In genomic region chr11:88583232-88583631, GRCh38 we compare ENCODE assay signal across 8 cellular contexts.
"Had no signal": no experiment of that assay in that cellular context is flagged by ENCODE, and none has a peak within 500 bp of the region (broad histone marks: within the 10 kb centered on the region; RNA-seq: fewer than 3 reads in every experiment).

No MANE protein-coding gene starts in this region.

- H3K4me1 Mint-ChIP-seq: H9, IgD-negative memory B cell had no signal

- DNase-seq: GOT3, H9, HCEC 1CT, KBM-7 had no signal

- H3K27ac ChIP-seq: HL-60 had no signal

- H3K9me3 Mint-ChIP-seq: H9 had no signal

- FAIRE-seq: H54, HepG2 had no signal

- H3K4me3 Mint-ChIP-seq: H9, IgD-negative memory B cell had no signal

- H3K36me3 Mint-ChIP-seq: IgD-negative memory B cell had no signal

- H3K27ac Mint-ChIP-seq: H9, IgD-negative memory B cell had no signal

- H3K27me3 Mint-ChIP-seq: IgD-negative memory B cell had no signal

- ATAC-seq: HepG2 had no signal
